Comparison of ENCODE assay signal across 1 cellular context in genomic region chr1:90723561-90724108, GRCh38.
TF ChIP-seq lines count a peak whose summit lies in the region.

No MANE protein-coding gene starts in this region.

TF ChIP-seq in HepG2, 621 proteins besides CTCF, POLR2A, EP300 and RAD21 (continued from another document):
- TF ChIP-seq PATZ1 (CRISPR knock-in tag; IDR thresholded peaks at IDR 0.05) = peak; percentile 41; the same call in 1 of the 2 replicates
